ENCODE assay signal across 12 cellular contexts in genomic region chr12:94174576-94174975, GRCh38. TPM values are rescaled to one million over a fixed set of nuclear protein-coding genes. Genes with fewer than 3 reads are reported as not detected.
DNase-seq lines count a peak whose midpoint lies in the region; ATAC-seq and TF ChIP-seq lines count a peak whose summit lies in the region.
"Had no signal": no experiment of that assay in that cellular context is flagged by ENCODE, and none has a peak within 500 bp of the region (broad histone marks: within the 10 kb centered on the region; RNA-seq: fewer than 3 reads in every experiment).

No MANE protein-coding gene starts in this region.

- no peaks in the 10 kb centered on the region for H3K27me3 ChIP-seq in Caco-2 (replicated peaks; ENCODE audit: control insufficient read depth, insufficient read depth, low read length)
- no peaks in the 10 kb centered on the region for H3K27me3 ChIP-seq in SU-DHL-6 (ENCODE audit: low read length)
- no peaks in the 10 kb centered on the region for H3K27me3 ChIP-seq in tibial artery

- H4K20me1 ChIP-seq in SU-DHL-6 (ENCODE audit: low read depth, low read length): no peaks in the 10 kb centered on the region

- H3K4me2 ChIP-seq in SU-DHL-6 (ENCODE audit: low read depth, low read length, poor library complexity, severe bottlenecking): peak overlapping the region; percentile 41

- 0 out of 2 replicates have a peak, but pooled peaks cover 5% of the 10 kb centered on the region for H3F3A ChIP-seq in SU-DHL-6 (ENCODE audit: insufficient read depth)

- H3K36me3 Mint-ChIP-seq in Caco-2 (ENCODE audit: insufficient read depth, unreplicated experiment): peaks cover 41% of the 10 kb centered on the region

- no peaks in the 10 kb centered on the region for H3K9me2 ChIP-seq in SU-DHL-6 (replicated peaks; ENCODE audit: insufficient read depth, low read length)

- no TSS peak for BruUV-seq in Caco-2 (replicated peaks; lab: Mats Ljungman, UMichigan)

- TF ChIP-seq CTCF in Caco-2 (IDR thresholded peaks at IDR 0.05; ENCODE audit: insufficient read depth in 1 of 2, low read depth in 1 of 2, low read length in 1 of 2, severe bottlenecking in 1 of 2, unreplicated experiment in 1 of 2) (no peak), SU-DHL-6 (IDR thresholded peaks at IDR 0.05; ENCODE audit: insufficient read depth, low read length, poor library complexity, severe bottlenecking) (no peak), tibial artery (IDR thresholded peaks at IDR 0.05) (no peak)

- POLR2A ChIA-PET in Caco-2 (lab: Charles Lee) (no interaction called here), HEK293T (lab: Yijun Ruan, JAX) (no interaction called here)

- intact Hi-C loops in Caco-2 (cut with micrococcal nuclease; ENCODE audit: unreplicated experiment): no loop called here
- intact Hi-C loops in left ventricle myocardium superior (cut with micrococcal nuclease): no loop called here
- intact Hi-C loops in tibial artery (cut with DNase I; ENCODE audit: low total_unique reads): no loop called here

- H3K9ac ChIP-seq in SU-DHL-6 (ENCODE audit: low read length): no peak overlapping the region

- no peak overlapping the region for H2AFZ ChIP-seq in SU-DHL-6 (ENCODE audit: low read depth, low read length, severe bottlenecking)

- ATAC-seq in GM21825 (IDR thresholded peaks at IDR 0.05; ENCODE audit: unreplicated experiment) (peak; percentile 26), left ventricle myocardium superior (peak; percentile 38)
- ATAC-seq: HCT116 had no signal

- no peak overlapping the region for H3K4me3 Mint-ChIP-seq in Caco-2 (ENCODE audit: unreplicated experiment)

- no peak for DNase-seq in Caco-2
- DNase-seq in left ventricle myocardium superior: no peak
- DNase-seq in tibial artery: no peak
- DNase-seq in hypothalamus (lab: John Stamatoyannopoulos, UW): no peak
- no peak for DNase-seq in HEK293T (ENCODE audit: extremely low spot score)
- no peak for DNase-seq in SW 1271 (lab: John Stamatoyannopoulos, UW)
- DNase-seq: DMS79 treated with DMSO at 0.1 percent for 48 hours, NCI-H1694 treated with DMSO at 0.1 percent for 48 hours had no signal

- peak overlapping the region; percentile 54 for H3K27ac ChIP-seq in SU-DHL-6 (ENCODE audit: low read depth, low read length)
- H3K27ac ChIP-seq in tibial artery: no peak overlapping the region

- H3K27ac Mint-ChIP-seq in Caco-2 (ENCODE audit: unreplicated experiment): peak overlapping the region; percentile 88

- H3K9me3 ChIP-seq in Caco-2: 0 out of 2 replicates have a peak, but pooled peaks cover 6% of the 10 kb centered on the region
- no peaks in the 10 kb centered on the region for H3K9me3 ChIP-seq in SU-DHL-6 (ENCODE audit: insufficient read depth, low read length)
- peaks cover 0 to 7% (median 7%) of the 10 kb centered on the region in 3 donors for H3K9me3 ChIP-seq in tibial artery

- no peaks in the 10 kb centered on the region for H3K79me2 ChIP-seq in SU-DHL-6 (ENCODE audit: insufficient read depth, low read length)

- H3K4me1 ChIP-seq in Caco-2 (peaks cover 63% of the 10 kb centered on the region), tibial artery (no peaks in the 10 kb centered on the region)

- CTCF ChIA-PET in Caco-2 (lab: Charles Lee): interaction anchor here (2.4 kb wide), 1 partner anchor 9 kb away, joined by 26 read pairs; no protein-coding TSS in a partner anchor
- CTCF ChIA-PET in HEK293T (lab: Yijun Ruan, JAX): no interaction called here

- H3K4me1 Mint-ChIP-seq in Caco-2 (ENCODE audit: low read depth, unreplicated experiment): peaks cover 45% of the 10 kb centered on the region

- H3K4me3 ChIP-seq in Caco-2 (ENCODE audit: low read depth, low read length) (no peak overlapping the region), SU-DHL-6 (ENCODE audit: insufficient read depth, low read length, poor library complexity, severe bottlenecking) (no peak overlapping the region), tibial artery (no peak overlapping the region)
- H3K4me3 ChIP-seq: lung had no signal

- no peaks in the 10 kb centered on the region for H3K27me3 Mint-ChIP-seq in Caco-2 (ENCODE audit: insufficient read depth, unreplicated experiment)

- H3K36me3 ChIP-seq in Caco-2 (ENCODE audit: control insufficient read depth, insufficient read depth, low read length): peaks cover 3% of the 10 kb centered on the region
- no peaks in the 10 kb centered on the region for H3K36me3 ChIP-seq in SU-DHL-6 (ENCODE audit: low read length)
- no peaks in the 10 kb centered on the region for H3K36me3 ChIP-seq in tibial artery

- H3K9me3 Mint-ChIP-seq in Caco-2 (ENCODE audit: unreplicated experiment): peaks cover 20% of the 10 kb centered on the region

TF ChIP-seq in HEK293T, 16 proteins besides CTCF, POLR2A, EP300 and RAD21:
- no peak for TF ChIP-seq BHLHE40 (IDR thresholded peaks at IDR 0.05; ENCODE audit: borderline replicate concordance)
- TF ChIP-seq L3MBTL2 (conservative IDR thresholded peaks at IDR 0.05): no peak
- no peak for TF ChIP-seq FOXK2 (IDR thresholded peaks at IDR 0.05)
- TF ChIP-seq SUZ12 (IDR thresholded peaks at IDR 0.05): no peak
- TF ChIP-seq SP1 (IDR thresholded peaks at IDR 0.05): no peak
- no peak for TF ChIP-seq LEF1 (IDR thresholded peaks at IDR 0.05; ENCODE audit: borderline replicate concordance)
- no peak for TF ChIP-seq NFRKB (IDR thresholded peaks at IDR 0.05)
- no peak for TF ChIP-seq CTBP1 (IDR thresholded peaks at IDR 0.05; ENCODE audit: borderline replicate concordance)
- no peak for TF ChIP-seq ARNT (IDR thresholded peaks at IDR 0.05)
- no peak for TF ChIP-seq FOXA1 (IDR thresholded peaks at IDR 0.05)
- TF ChIP-seq FOXM1 (IDR thresholded peaks at IDR 0.05; ENCODE audit: borderline replicate concordance): no peak
- TF ChIP-seq ELF4 (IDR thresholded peaks at IDR 0.05): no peak
- no peak for TF ChIP-seq HDGF (IDR thresholded peaks at IDR 0.05; ENCODE audit: borderline replicate concordance)
- TF ChIP-seq PKNOX1 (IDR thresholded peaks at IDR 0.05): no peak
- no peak for TF ChIP-seq TARDBP (IDR thresholded peaks at IDR 0.05)
- no peak for TF ChIP-seq ZNF384 (IDR thresholded peaks at IDR 0.05)

RNA-seq across cellular contexts. Expression of gene PLXNC1, which starts 26.2 kb away (rescaled TPM):
- total RNA-seq in Caco-2 (2022) (41.3 and 47.7 TPM in 2 replicates), left ventricle myocardium superior (4.4 TPM)
